In the genomic region with DNA sequence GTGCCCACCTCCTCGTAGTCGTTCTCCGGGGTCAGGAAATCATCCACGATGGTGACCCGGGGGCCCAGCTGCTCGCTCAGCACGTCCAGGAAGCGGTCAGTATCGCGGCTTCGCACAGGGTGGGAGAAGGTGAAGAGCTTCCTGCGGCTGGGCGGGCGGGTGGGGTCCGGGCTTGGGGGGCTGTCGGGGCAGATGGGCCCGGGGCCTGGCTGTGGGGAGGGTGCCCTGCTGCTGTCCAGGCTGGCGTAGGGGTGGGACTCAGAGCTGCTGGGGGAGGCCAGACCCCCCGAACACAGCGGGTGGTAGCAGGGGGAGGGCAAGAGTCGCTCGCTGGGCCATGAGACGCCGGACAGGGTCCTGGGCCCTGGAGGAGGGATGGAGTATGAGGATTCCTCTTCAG, we compare ENCODE assay signal across 26 cellular contexts. TPM values are rescaled to one million over a fixed set of nuclear protein-coding genes. Genes with fewer than 3 reads are reported as not detected.
"Had no signal": no experiment of that assay in that cellular context is flagged by ENCODE, and none has a peak within 500 bp of the region (broad histone marks: within the 10 kb centered on the region; RNA-seq: fewer than 3 reads in every experiment).

No MANE protein-coding gene starts in this region.

- DNase-seq: dermis blood vessel endothelial cell; dorsolateral prefrontal cortex; effector CD4-positive, alpha-beta T cell; effector memory CD4-positive, alpha-beta T cell; foreskin keratinocyte; heart left ventricle; hypothalamus; left cardiac atrium; left ventricle myocardium superior; lower lobe of right lung; mesenchymal stem cell; mucosa of descending colon had no signal

- H3K4me3 ChIP-seq: coronary artery, dorsolateral prefrontal cortex, esophagus muscularis mucosa, gastroesophageal sphincter, heart left ventricle, hepatocyte, left lung, lower lobe of right lung, mucosa of descending colon had no signal

- H3K27me3 ChIP-seq: dorsolateral prefrontal cortex, foreskin keratinocyte, heart left ventricle, hepatocyte, left lung had no signal

- H3K27ac ChIP-seq: coronary artery, dorsolateral prefrontal cortex, esophagus muscularis mucosa, foreskin keratinocyte, gastroesophageal sphincter, heart left ventricle, hepatocyte, left lung, lower lobe of right lung had no signal

- H3K4me1 ChIP-seq: foreskin keratinocyte had no signal

- FAIRE-seq: colon, endothelial cell of umbilical vein, frontal cortex, islet of Langerhans, keratinocyte had no signal

- H3K4me2 ChIP-seq: hepatocyte had no signal

- H2AFZ ChIP-seq: hepatocyte had no signal

- H3K36me3 ChIP-seq: esophagus muscularis mucosa, gastroesophageal sphincter, heart left ventricle, left lung, lower lobe of right lung had no signal

- ATAC-seq: foreskin keratinocyte, gastroesophageal sphincter, heart left ventricle, left cardiac atrium, left lung, left ventricle myocardium superior, lower lobe of right lung, mucosa of descending colon had no signal

- H3K9me3 ChIP-seq: esophagus muscularis mucosa, gastroesophageal sphincter, heart left ventricle, left lung, lower lobe of right lung, mucosa of descending colon had no signal

RNA-seq across cellular contexts. Expression of a gene that starts 42.3 kb away (rescaled TPM):
- total RNA-seq: dermis blood vessel endothelial cell, endothelial cell of umbilical vein, epithelial cell of proximal tubule, esophagus muscularis mucosa, fibroblast of lung, fibroblast of villous mesenchyme, left ventricle myocardium superior, mesenteric fat pad had no signal
- polyA plus RNA-seq: endothelial cell of umbilical vein, fibroblast of lung had no signal
